In the genomic region with DNA sequence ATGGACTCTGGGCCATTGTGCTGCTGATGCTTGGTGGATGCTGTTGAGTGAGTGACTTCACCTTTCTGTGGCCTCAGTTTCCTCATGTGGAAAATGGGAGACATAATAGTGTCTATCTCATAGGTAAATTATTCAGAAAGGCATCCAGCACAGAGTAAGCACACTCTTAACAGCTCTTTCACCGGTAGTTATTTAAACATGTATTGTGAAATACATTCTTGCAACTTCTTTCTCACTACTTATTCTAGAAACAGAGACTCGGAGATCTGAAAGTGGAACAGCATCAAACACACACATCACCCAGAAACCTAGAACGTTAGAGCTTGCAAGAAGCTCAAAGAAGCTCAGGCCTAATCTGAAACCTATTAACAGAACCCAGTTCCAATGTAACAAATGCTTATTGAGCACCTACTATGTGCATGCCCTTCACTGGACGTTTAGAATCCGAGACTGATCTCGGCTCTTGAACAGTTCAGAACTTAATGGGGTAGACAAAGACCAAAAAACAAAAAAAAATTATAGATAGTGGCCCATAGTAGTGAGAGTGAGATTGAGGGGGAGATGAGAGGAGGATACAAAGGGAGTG, we compare ENCODE assay signal across 1 cellular context.
A peak's percentile ranks its signal among the peaks of the same experiment; 100 is the strongest.
TF ChIP-seq lines count a peak whose summit lies in the region.

No MANE protein-coding gene starts in this region.

TF ChIP-seq in K562, 482 proteins besides CTCF, POLR2A, EP300 and RAD21 (continued from another document):
- TF ChIP-seq PHF21A (IDR thresholded peaks at IDR 0.05; ENCODE audit: borderline replicate concordance, low read depth) (no peak), MGA (IDR thresholded peaks at IDR 0.05) (no peak), ZNF212 (CRISPR knock-in tag; IDR thresholded peaks at IDR 0.05) (no peak), ZNF23 (CRISPR knock-in tag; IDR thresholded peaks at IDR 0.05) (no peak), PPARD (CRISPR knock-in tag; IDR thresholded peaks at IDR 0.05) (no peak), NFATC3 (IDR thresholded peaks at IDR 0.05) (no peak), ZNF436 (CRISPR knock-in tag; IDR thresholded peaks at IDR 0.05) (no peak), DMBX1 (CRISPR knock-in tag; IDR thresholded peaks at IDR 0.05; ENCODE audit: borderline replicate concordance) (no peak), SMC3 (conservative IDR thresholded peaks at IDR 0.05; ENCODE audit: insufficient read depth, low read depth, low read length) (no peak), ZNF431 (CRISPR knock-in tag; IDR thresholded peaks at IDR 0.05) (no peak), NR4A1 (CRISPR knock-in tag; IDR thresholded peaks at IDR 0.05) (no peak), NR4A1 (tag; IDR thresholded peaks at IDR 0.05) (no peak), GTF2A2 (tag; IDR thresholded peaks at IDR 0.05) (no peak), CEBPB (tag; IDR thresholded peaks at IDR 0.05) (peak; percentile 70), E2F4 (CRISPR knock-in tag; IDR thresholded peaks at IDR 0.05; ENCODE audit: low read depth) (no peak), SMAD4 (CRISPR knock-in tag; conservative IDR thresholded peaks at IDR 0.05) (no peak), CEBPG (CRISPR knock-in tag; IDR thresholded peaks at IDR 0.05) (no peak), CEBPG (tag; conservative IDR thresholded peaks at IDR 0.05 in 1 of 2, IDR thresholded peaks at IDR 0.05 in 1 of 2) (peak; percentile 25 to 46; a peak in 3 of 4 replicates), HCFC1 (IDR thresholded peaks at IDR 0.05; ENCODE audit: low read depth, low read length) (no peak), KHSRP (IDR thresholded peaks at IDR 0.05) (no peak), HIVEP1 (CRISPR knock-in tag; IDR thresholded peaks at IDR 0.05) (no peak), RBM25 (IDR thresholded peaks at IDR 0.05; ENCODE audit: low read depth, low read length, severe bottlenecking) (peak; percentile 2), TARDBP (IDR thresholded peaks at IDR 0.05) (no peak)
- TF ChIP-seq, protein P1, sequence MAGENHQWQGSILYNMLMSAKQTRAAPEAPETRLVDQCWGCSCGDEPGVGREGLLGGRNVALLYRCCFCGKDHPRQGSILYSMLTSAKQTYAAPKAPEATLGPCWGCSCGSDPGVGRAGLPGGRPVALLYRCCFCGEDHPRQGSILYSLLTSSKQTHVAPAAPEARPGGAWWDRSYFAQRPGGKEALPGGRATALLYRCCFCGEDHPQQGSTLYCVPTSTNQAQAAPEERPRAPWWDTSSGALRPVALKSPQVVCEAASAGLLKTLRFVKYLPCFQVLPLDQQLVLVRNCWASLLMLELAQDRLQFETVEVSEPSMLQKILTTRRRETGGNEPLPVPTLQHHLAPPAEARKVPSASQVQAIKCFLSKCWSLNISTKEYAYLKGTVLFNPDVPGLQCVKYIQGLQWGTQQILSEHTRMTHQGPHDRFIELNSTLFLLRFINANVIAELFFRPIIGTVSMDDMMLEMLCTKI (IDR thresholded peaks at IDR 0.05; ENCODE audit: partially characterized antibody): no peak
